Comparison of ENCODE assay signal across 25 cellular contexts in the genomic region with DNA sequence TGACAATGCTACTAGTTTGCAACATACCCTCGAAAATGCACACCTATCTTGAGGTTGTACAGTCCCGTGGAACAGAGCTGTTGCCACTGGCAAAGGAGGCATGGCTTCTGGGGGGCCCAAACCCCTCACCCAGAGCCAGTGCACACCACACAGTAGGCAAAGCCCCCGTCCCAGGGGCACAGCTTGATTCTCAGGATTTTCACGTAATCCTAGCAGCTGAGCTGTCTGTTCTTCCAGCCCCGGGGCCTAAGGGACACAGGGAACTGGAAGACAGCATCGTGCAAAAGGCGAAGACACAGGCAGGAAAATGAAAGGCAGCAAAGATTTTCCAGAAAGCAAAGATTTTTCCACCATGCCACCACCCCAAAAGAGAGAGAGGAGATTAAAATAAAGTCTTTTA.
DNase-seq lines count a peak whose midpoint lies in the region; ATAC-seq and TF ChIP-seq lines count a peak whose summit lies in the region.
"Had no signal": no experiment of that assay in that cellular context is flagged by ENCODE, and none has a peak within 500 bp of the region (broad histone marks: within the 10 kb centered on the region; RNA-seq: fewer than 3 reads in every experiment).

No MANE protein-coding gene starts in this region.

- H3K4ac ChIP-seq in neuronal stem cell (ENCODE audit: low read length) = no peak overlapping the region

- no peak overlapping the region for H3K4me3 Mint-ChIP-seq in natural killer cell treated with Interleukin-12 subunit alpha and Interleukin-12 subunit beta and Interleukin-15 and Interleukin-18, amount 100 ng/mL, for 72 hours
- no peak overlapping the region for H3K4me3 Mint-ChIP-seq in natural killer cell
- no peak overlapping the region for H3K4me3 Mint-ChIP-seq in central memory CD8-positive, alpha-beta T cell
- H3K4me3 Mint-ChIP-seq: CD4-positive, alpha-beta T cell; H9; HFFc6 had no signal

- H4K8ac ChIP-seq in neuronal stem cell (ENCODE audit: low read depth, low read length) = no peak overlapping the region

- no peak overlapping the region for H2BK5ac ChIP-seq in neuronal stem cell (ENCODE audit: low read length)

- no peak for TF ChIP-seq CTCF in natural killer cell (IDR thresholded peaks at IDR 0.05)

- H3K4me3 ChIP-seq in neuronal stem cell (ENCODE audit: low read length in 2 of 2) = no peak overlapping the region
- H3K4me3 ChIP-seq: GM12878, GM23248, PC-9 had no signal

- H2BK12ac ChIP-seq in neuronal stem cell (ENCODE audit: low read length) = no peak overlapping the region

- no peaks in the 10 kb centered on the region for H3K9me3 ChIP-seq in neuronal stem cell (replicated peaks in 1 of 2; ENCODE audit: control insufficient read depth in 2 of 2, insufficient read depth in 1 of 2, low read depth in 1 of 2, low read length in 2 of 2)

- H3K23ac ChIP-seq in neuronal stem cell (ENCODE audit: low read depth, low read length, poor library complexity) = no peak overlapping the region

- H3K27me3 ChIP-seq in neuronal stem cell (ENCODE audit: control insufficient read depth in 3 of 3, insufficient read depth in 3 of 3, low read depth in 1 of 3, low read length in 3 of 3) = peaks cover 0 to 20% (median 2%) of the 10 kb centered on the region in 3 experiments

- H3K18ac ChIP-seq in neuronal stem cell (ENCODE audit: low read length) = peak overlapping the region; percentile 44

- H2BK15ac ChIP-seq in neuronal stem cell (ENCODE audit: low read length) = no peak overlapping the region

- H3K9me3 Mint-ChIP-seq in natural killer cell treated with Interleukin-12 subunit alpha and Interleukin-12 subunit beta and Interleukin-15 and Interleukin-18, amount 100 ng/mL, for 72 hours = no peaks in the 10 kb centered on the region
- no peaks in the 10 kb centered on the region for H3K9me3 Mint-ChIP-seq in natural killer cell
- H3K9me3 Mint-ChIP-seq in central memory CD8-positive, alpha-beta T cell = no peaks in the 10 kb centered on the region
- no peaks in the 10 kb centered on the region for H3K9me3 Mint-ChIP-seq in activated naive CD4-positive, alpha-beta T cell treated with anti-CD3 and anti-CD28 coated beads, Interleukin-2, amount 50 U/mL, for 72 hours
- H3K9me3 Mint-ChIP-seq: CD4-positive, alpha-beta T cell; H9 had no signal

- no peak overlapping the region for H3K27ac ChIP-seq in neuronal stem cell (replicated peaks; ENCODE audit: low read length)
- H3K27ac ChIP-seq: GM23248, PC-9 had no signal

- no peaks in the 10 kb centered on the region for H3K36me3 ChIP-seq in neuronal stem cell (replicated peaks in 1 of 2; ENCODE audit: control insufficient read depth in 2 of 2, insufficient read depth in 2 of 2, low read length in 2 of 2)

- no peak for ATAC-seq in natural killer cell treated with Interleukin-12 subunit alpha and Interleukin-12 subunit beta and Interleukin-15 and Interleukin-18, amount 100 ng/mL, for 72 hours
- no peak for ATAC-seq in natural killer cell
- no peak for ATAC-seq in central memory CD8-positive, alpha-beta T cell (replicated peaks; ENCODE audit: extremely low read depth, poor library complexity, severe bottlenecking)
- ATAC-seq in activated naive CD4-positive, alpha-beta T cell treated with anti-CD3 and anti-CD28 coated beads, Interleukin-2, amount 50 U/mL, for 72 hours = no peak
- ATAC-seq: GM12878 had no signal

- H2AK5ac ChIP-seq in neuronal stem cell (ENCODE audit: low read depth, low read length) = no peak overlapping the region

- peak; percentile 49 for DNase-seq in natural killer cell treated with Interleukin-12 subunit alpha and Interleukin-12 subunit beta and Interleukin-15 and Interleukin-18, amount 100 ng/mL, for 72 hours (ENCODE audit: low spot score)
- DNase-seq in natural killer cell (no peak), neuronal stem cell (ENCODE audit: low spot score) (no peak), NCI-H2227 treated with DMSO at 0.1 percent for 48 hours (lab: John Stamatoyannopoulos, UW) (no peak), DMS114 treated with DMSO at 0.1 percent for 48 hours (lab: John Stamatoyannopoulos, UW; ENCODE audit: unreplicated experiment) (no peak)
- DNase-seq in central memory CD8-positive, alpha-beta T cell (ENCODE audit: low spot score in 2 of 2) = no peak
- no peak for DNase-seq in activated naive CD4-positive, alpha-beta T cell treated with anti-CD3 and anti-CD28 coated beads, Interleukin-2, amount 50 U/mL, for 72 hours (ENCODE audit: low spot score in 2 of 2)
- DNase-seq: CD4-positive, alpha-beta T cell; COR-L47; DMS 273 treated with DMSO at 0.1 percent for 48 hours; DND-41; GM23248; H9; HFFc6; KG1; NCI-H1092 treated with DMSO at 0.1 percent for 48 hours; NCI-H146; NCI-H2029; NCI-H226; NCI-H510A treated with DMSO at 0.1 percent for 48 hours; NCI-H748 treated with DMSO at 0.1 percent for 48 hours; PC-9; RPMI8226; SHP77 treated with DMSO at 0.1 percent for 48 hours had no signal

- H4K91ac ChIP-seq in neuronal stem cell (ENCODE audit: low read depth, low read length, poor library complexity) = no peak overlapping the region

- no peaks in the 10 kb centered on the region for H3K27me3 Mint-ChIP-seq in natural killer cell treated with Interleukin-12 subunit alpha and Interleukin-12 subunit beta and Interleukin-15 and Interleukin-18, amount 100 ng/mL, for 72 hours
- peaks cover 0 to 9% of the 10 kb centered on the region in 2 donors for H3K27me3 Mint-ChIP-seq in natural killer cell (ENCODE audit: low read depth in 2 of 2)
- H3K27me3 Mint-ChIP-seq in central memory CD8-positive, alpha-beta T cell = no peaks in the 10 kb centered on the region
- H3K27me3 Mint-ChIP-seq: CD4-positive, alpha-beta T cell had no signal

- peaks cover 0 to 12% of the 10 kb centered on the region in 2 donors for H3K4me1 ChIP-seq in neuronal stem cell (ENCODE audit: control insufficient read depth in 2 of 2, insufficient read depth in 1 of 2, low read depth in 1 of 2, low read length in 2 of 2)

- H2BK120ac ChIP-seq in neuronal stem cell (ENCODE audit: low read depth, low read length) = no peak overlapping the region

- no peaks in the 10 kb centered on the region for H3K4me1 Mint-ChIP-seq in natural killer cell treated with Interleukin-12 subunit alpha and Interleukin-12 subunit beta and Interleukin-15 and Interleukin-18, amount 100 ng/mL, for 72 hours (ENCODE audit: low read depth in 2 of 2)
- no peaks in the 10 kb centered on the region for H3K4me1 Mint-ChIP-seq in natural killer cell
- peaks cover 6% of the 10 kb centered on the region for H3K4me1 Mint-ChIP-seq in central memory CD8-positive, alpha-beta T cell

- H3K27ac Mint-ChIP-seq in natural killer cell treated with Interleukin-12 subunit alpha and Interleukin-12 subunit beta and Interleukin-15 and Interleukin-18, amount 100 ng/mL, for 72 hours = no peak overlapping the region
- H3K27ac Mint-ChIP-seq in natural killer cell = peak overlapping the region in 1 of 2 donors; percentile 12
- H3K27ac Mint-ChIP-seq in central memory CD8-positive, alpha-beta T cell (ENCODE audit: low read depth) = peak overlapping the region; percentile 65
- H3K27ac Mint-ChIP-seq in activated naive CD4-positive, alpha-beta T cell treated with anti-CD3 and anti-CD28 coated beads, Interleukin-2, amount 50 U/mL, for 72 hours = no peak overlapping the region
- H3K27ac Mint-ChIP-seq: CD4-positive, alpha-beta T cell; H9; HFFc6 had no signal

- no CpG with 5 or more reads among the region's 7 CpGs for WGBS in neuronal stem cell (ENCODE audit: extremely low coverage in 2 of 2, insufficient read length in 2 of 2, insufficient replicate concordance in 1 of 2), 2 donors

- no peaks in the 10 kb centered on the region for H3K36me3 Mint-ChIP-seq in natural killer cell treated with Interleukin-12 subunit alpha and Interleukin-12 subunit beta and Interleukin-15 and Interleukin-18, amount 100 ng/mL, for 72 hours
- H3K36me3 Mint-ChIP-seq in natural killer cell = no peaks in the 10 kb centered on the region
- H3K36me3 Mint-ChIP-seq in central memory CD8-positive, alpha-beta T cell (ENCODE audit: insufficient read depth) = peaks cover 4% of the 10 kb centered on the region
- H3K36me3 Mint-ChIP-seq in activated naive CD4-positive, alpha-beta T cell treated with anti-CD3 and anti-CD28 coated beads, Interleukin-2, amount 50 U/mL, for 72 hours = no peaks in the 10 kb centered on the region

- intact Hi-C loops in natural killer cell (cut with micrococcal nuclease) = no loop called here

- H3K9ac ChIP-seq in neuronal stem cell (ENCODE audit: low read depth, low read length, poor library complexity) = no peak overlapping the region
- H3K9ac ChIP-seq: GM23248 had no signal

- H3K79me1 ChIP-seq in neuronal stem cell (ENCODE audit: low read depth, low read length) = peaks cover 2% of the 10 kb centered on the region

- no peak overlapping the region for H3K4me2 ChIP-seq in neuronal stem cell (ENCODE audit: insufficient read depth, low read length, poor library complexity, severe bottlenecking)
- H3K4me2 ChIP-seq: PC-9 had no signal

- no peak overlapping the region for H3K14ac ChIP-seq in neuronal stem cell (ENCODE audit: low read length)

- H2AFZ ChIP-seq in neuronal stem cell (ENCODE audit: low read length) = no peak overlapping the region
- H2AFZ ChIP-seq: GM23248, PC-9 had no signal
